ENCODE assay signal across 16 cellular contexts in the genomic region with DNA sequence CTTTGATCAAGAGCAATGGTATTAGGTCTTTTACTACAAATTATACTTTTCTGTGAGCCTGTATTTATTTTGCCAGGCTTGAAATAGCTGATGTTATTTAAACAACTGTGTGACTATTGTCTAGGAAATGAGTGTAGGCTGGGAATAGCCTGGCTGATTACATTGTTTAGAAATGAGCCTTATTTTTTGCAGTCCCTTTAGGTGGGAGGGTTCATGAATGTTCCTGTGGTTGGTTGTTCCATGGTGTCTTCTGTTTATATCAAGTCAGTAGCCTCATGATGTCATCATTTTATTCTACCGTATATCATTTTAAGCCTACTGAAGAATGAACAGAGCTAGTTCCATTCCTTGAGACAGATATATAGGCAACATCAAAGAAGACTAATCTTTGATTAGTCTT. TPM values are rescaled to one million over a fixed set of nuclear protein-coding genes. Genes with fewer than 3 reads are reported as not detected.
A peak's percentile ranks its signal among the peaks of the same experiment; 100 is the strongest.
DNase-seq lines count a peak whose midpoint lies in the region; ATAC-seq and TF ChIP-seq lines count a peak whose summit lies in the region.
"Had no signal": no experiment of that assay in that cellular context is flagged by ENCODE, and none has a peak within 500 bp of the region (broad histone marks: within the 10 kb centered on the region; RNA-seq: fewer than 3 reads in every experiment).

No MANE protein-coding gene starts in this region.

- peaks cover 14% of the 10 kb centered on the region for H3K36me3 Mint-ChIP-seq in osteocyte (ENCODE audit: unreplicated experiment)
- H3K36me3 Mint-ChIP-seq in CD8-positive, alpha-beta T cell = no peaks in the 10 kb centered on the region

- intact Hi-C loops in CD8-positive, alpha-beta T cell (cut with DNase I, micrococcal nuclease) = no loop called here

- H3K9me3 Mint-ChIP-seq in osteocyte (ENCODE audit: unreplicated experiment) = no peaks in the 10 kb centered on the region
- H3K9me3 Mint-ChIP-seq in CD8-positive, alpha-beta T cell = no peaks in the 10 kb centered on the region
- H3K9me3 Mint-ChIP-seq: activated T-helper 1 cell treated with anti-CD3 and anti-CD28 coated beads, Interleukin-12 subunit alpha, Interleukin-12 subunit beta, Interleukin-2, Interleukin-4 antibody, amounts not matched to agents 30 ng/mL and 10 ng/mL and 1 ng/mL, durations not matched to agents 14 hours and 24 hours and 36 hours; H9 had no signal

- H3K4me3 Mint-ChIP-seq in osteocyte (ENCODE audit: unreplicated experiment) = no peak overlapping the region
- no peak overlapping the region for H3K4me3 Mint-ChIP-seq in CD8-positive, alpha-beta T cell
- H3K4me3 Mint-ChIP-seq: activated T-helper 1 cell treated with anti-CD3 and anti-CD28 coated beads, Interleukin-12 subunit alpha, Interleukin-12 subunit beta, Interleukin-2, Interleukin-4 antibody, amounts not matched to agents 30 ng/mL and 10 ng/mL and 1 ng/mL, durations not matched to agents 14 hours and 24 hours and 36 hours; H9 had no signal

- no peaks in the 10 kb centered on the region for H3K27me3 Mint-ChIP-seq in osteocyte (ENCODE audit: unreplicated experiment)
- H3K27me3 Mint-ChIP-seq in CD8-positive, alpha-beta T cell (ENCODE audit: low read depth) = peaks cover 19% of the 10 kb centered on the region

- peak; percentile 41 for DNase-seq in AG20443 (ENCODE audit: low spot score)
- DNase-seq in RPMI7951 (ENCODE audit: low read depth) = peak; percentile 50
- peak; percentile 11 for DNase-seq in epithelial cell of esophagus (ENCODE audit: low read depth)
- DNase-seq in osteocyte (ENCODE audit: extremely low spot score, unreplicated experiment) = no peak
- no peak for DNase-seq in stimulated activated CD4-positive, alpha-beta T cell treated with anti-CD3 and anti-CD28 coated beads, Interleukin-1b, Interleukin-23, amount 100 ng/mL, for 48 hours
- no peak for DNase-seq in CD8-positive, alpha-beta T cell
- DNase-seq: activated CD4-positive, alpha-beta T cell treated with anti-CD3 and anti-CD28 coated beads, Interleukin-2, amount 50 U/mL, for 1 hour; DND-41; H9; NCI-H1105 treated with DMSO at 0.1 percent for 48 hours; NCI-H524; posterior cingulate gyrus; RPMI8226 had no signal

- no peak for TF ChIP-seq CTCF in epithelial cell of esophagus (IDR thresholded peaks at IDR 0.05; ENCODE audit: insufficient read depth, low read depth, low read length, missing control alignments)
- TF ChIP-seq CTCF in osteocyte (IDR thresholded peaks at IDR 0.05) = no peak
- TF ChIP-seq CTCF in CD8-positive, alpha-beta T cell (IDR thresholded peaks at IDR 0.05) = no peak

- no peaks in the 10 kb centered on the region for H3K36me3 ChIP-seq in CD8-positive, alpha-beta T cell (ENCODE audit: insufficient read depth, low read length)

- no peaks in the 10 kb centered on the region for H3K9me3 ChIP-seq in CD8-positive, alpha-beta T cell (ENCODE audit: low read length)

- no peak overlapping the region for H3K27ac ChIP-seq in CD8-positive, alpha-beta T cell (ENCODE audit: low read depth, low read length)

- CTCF ChIA-PET in CD8-positive, alpha-beta T cell (lab: Charles Lee) = interaction anchor here (1.5 kb wide), 1 partner anchor 111 kb away, joined by 3 read pairs; no protein-coding TSS in a partner anchor

- POLR2A ChIA-PET in CD8-positive, alpha-beta T cell (lab: Charles Lee) = no interaction called here

- H3K27me3 ChIP-seq in CD8-positive, alpha-beta T cell (ENCODE audit: insufficient read depth, low read length) = no peaks in the 10 kb centered on the region

- no peak overlapping the region for H3K4me3 ChIP-seq in epithelial cell of esophagus (ENCODE audit: low read length)
- H3K4me3 ChIP-seq in CD8-positive, alpha-beta T cell (ENCODE audit: low read depth, low read length) = no peak overlapping the region

- peak overlapping the region; percentile 67 for H3K27ac Mint-ChIP-seq in osteocyte (ENCODE audit: unreplicated experiment)
- no peak overlapping the region for H3K27ac Mint-ChIP-seq in CD8-positive, alpha-beta T cell
- H3K27ac Mint-ChIP-seq: activated T-helper 1 cell treated with anti-CD3 and anti-CD28 coated beads, Interleukin-12 subunit alpha, Interleukin-12 subunit beta, Interleukin-2, Interleukin-4 antibody, amounts not matched to agents 30 ng/mL and 10 ng/mL and 1 ng/mL, durations not matched to agents 14 hours and 24 hours and 36 hours; H9 had no signal

- ATAC-seq in HG02970 (IDR thresholded peaks at IDR 0.05; ENCODE audit: low FRiP score, unreplicated experiment) (no peak), GM19351 (IDR thresholded peaks at IDR 0.05; ENCODE audit: unreplicated experiment) (no peak)
- ATAC-seq in CD8-positive, alpha-beta T cell = no peak

- peaks cover 52% of the 10 kb centered on the region for H3K4me1 Mint-ChIP-seq in osteocyte (ENCODE audit: unreplicated experiment)
- H3K4me1 Mint-ChIP-seq in CD8-positive, alpha-beta T cell (ENCODE audit: low read depth) = no peaks in the 10 kb centered on the region

- H3K4me1 ChIP-seq in CD8-positive, alpha-beta T cell (ENCODE audit: insufficient read depth, low read length) = no peaks in the 10 kb centered on the region

RNA-seq across cellular contexts. Expression of gene MAP1B, which starts 53.0 kb away (rescaled TPM):
- total RNA-seq in RPMI7951 (2014; rRNA removed; shearing (Covaris generic)) = 26.4 and 35.8 TPM in 2 replicates
- total RNA-seq in osteocyte = 189 and 207 TPM in 2 replicates
- under 1 TPM; 0.05 to 0.08 TPM for total RNA-seq in CD8-positive, alpha-beta T cell
- total RNA-seq: activated T-helper 1 cell treated with anti-CD3 and anti-CD28 coated beads, Interleukin-12 subunit alpha, Interleukin-12 subunit beta, Interleukin-2, Interleukin-4 antibody, amounts not matched to agents 30 ng/mL and 10 ng/mL and 1 ng/mL, durations not matched to agents 14 hours and 24 hours and 36 hours had no signal

Comparison
In these comparisons a context has a peak if more than half of its experiments do, and no peak if none do; other contexts are left out.
1. DNase-seq: peak in AG20443 (single experiment), RPMI7951 (single experiment) and epithelial cell of esophagus (single experiment); none in osteocyte (single experiment), stimulated activated CD4-positive, alpha-beta T cell treated with anti-CD3 and anti-CD28 coated beads, Interleukin-1b, Interleukin-23, amount 100 ng/mL, for 48 hours (single experiment) and CD8-positive, alpha-beta T cell (0 of 7).
2. RNA of gene MAP1B, which starts 53.0 kb away (total RNA-seq): 189 to 207 TPM in osteocyte and 26.4 to 35.8 TPM in RPMI7951; 0.05 to 0.08 TPM in CD8-positive, alpha-beta T cell; every median in the first group is over 10 times any median in the second.